ENCODE assay signal across 8 cellular contexts in the genomic region with DNA sequence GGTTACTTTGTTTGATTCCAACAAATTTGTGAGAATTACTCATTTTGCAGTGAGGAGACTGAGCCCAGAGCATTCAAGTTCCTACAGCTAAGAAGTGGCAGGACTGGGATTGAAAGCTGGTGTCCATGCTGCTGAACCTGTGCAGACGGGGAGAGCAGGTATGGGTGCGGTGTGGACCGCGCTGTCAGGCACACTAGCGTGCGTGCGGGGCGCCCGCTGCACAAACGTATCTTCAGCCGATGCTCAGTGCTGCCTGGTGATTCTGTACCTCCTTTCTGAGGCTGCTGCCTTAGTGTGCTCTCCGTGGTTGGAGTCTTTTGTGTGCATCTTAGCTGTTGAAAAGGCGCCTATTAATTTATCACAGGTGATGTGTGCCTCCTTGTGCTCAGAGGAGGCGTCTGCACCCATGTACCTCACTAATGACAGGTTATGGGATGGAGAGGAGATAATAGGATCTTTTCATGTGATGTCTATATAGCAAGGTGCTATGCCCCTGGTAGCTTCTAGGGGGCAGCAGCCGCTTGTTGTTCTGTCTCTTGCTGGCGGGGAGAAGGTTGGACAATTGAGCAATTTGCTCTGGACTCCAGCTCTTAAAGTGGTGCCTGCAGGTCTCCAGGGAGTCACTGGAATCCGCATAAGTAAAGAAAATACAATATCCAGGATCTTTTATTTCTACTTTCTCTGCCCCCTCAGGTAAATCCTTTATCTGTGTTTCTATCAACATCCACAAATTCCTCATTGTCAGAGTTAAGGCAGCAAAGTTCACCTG. TPM values are rescaled to one million over a fixed set of nuclear protein-coding genes. Genes with fewer than 3 reads are reported as not detected.
DNase-seq lines count a peak whose midpoint lies in the region; ATAC-seq and TF ChIP-seq lines count a peak whose summit lies in the region.

No MANE protein-coding gene starts in this region.

- H3K9me3 ChIP-seq in Peyer's patch = no peaks in the 10 kb centered on the region

- no peak for ATAC-seq in GM21786 (IDR thresholded peaks at IDR 0.05; ENCODE audit: unreplicated experiment)
- ATAC-seq in HG02610 (IDR thresholded peaks at IDR 0.05; ENCODE audit: unreplicated experiment) = no peak

- intact Hi-C loops in activated T-helper 1 cell treated with anti-CD3 and anti-CD28 coated beads, Interleukin-12 subunit alpha, Interleukin-12 subunit beta, Interleukin-2, Interleukin-4 antibody, amounts not matched to agents 30 ng/mL and 10 ng/mL and 1 ng/mL, durations not matched to agents 14 hours and 24 hours and 36 hours (cut with micrococcal nuclease) = loop anchor here (1.0 kb wide), 1 partner anchor 360 kb away; no protein-coding TSS in a partner anchor

- no peaks in the 10 kb centered on the region for H3K9me3 Mint-ChIP-seq in activated T-helper 1 cell treated with anti-CD3 and anti-CD28 coated beads, Interleukin-12 subunit alpha, Interleukin-12 subunit beta, Interleukin-2, Interleukin-4 antibody, amounts not matched to agents 30 ng/mL and 10 ng/mL and 1 ng/mL, durations not matched to agents 14 hours and 24 hours and 36 hours

- no peak for TF ChIP-seq POLR2A in Peyer's patch (IDR thresholded peaks at IDR 0.05)

- peaks cover 0 to 24% (median 4%) of the 10 kb centered on the region in 4 donors for H3K4me1 ChIP-seq in Peyer's patch

- H3K27ac Mint-ChIP-seq in activated T-helper 1 cell treated with anti-CD3 and anti-CD28 coated beads, Interleukin-12 subunit alpha, Interleukin-12 subunit beta, Interleukin-2, Interleukin-4 antibody, amounts not matched to agents 30 ng/mL and 10 ng/mL and 1 ng/mL, durations not matched to agents 14 hours and 24 hours and 36 hours = no peak overlapping the region

- H3K4me3 ChIP-seq in Peyer's patch = no peak overlapping the region
- H3K4me3 ChIP-seq in fibroblast of the aortic adventitia (ENCODE audit: low read depth, low read length) = no peak overlapping the region

- H3K4me3 Mint-ChIP-seq in activated T-helper 1 cell treated with anti-CD3 and anti-CD28 coated beads, Interleukin-12 subunit alpha, Interleukin-12 subunit beta, Interleukin-2, Interleukin-4 antibody, amounts not matched to agents 30 ng/mL and 10 ng/mL and 1 ng/mL, durations not matched to agents 14 hours and 24 hours and 36 hours = no peak overlapping the region

- no peak overlapping the region for H3K27ac ChIP-seq in Peyer's patch

- peak; percentile 34 to 86 (median 70) for TF ChIP-seq CTCF in Peyer's patch (IDR thresholded peaks at IDR 0.05)
- TF ChIP-seq CTCF in fibroblast of the aortic adventitia (IDR thresholded peaks at IDR 0.05; ENCODE audit: insufficient read depth, low read length) = peak; percentile 96

- peaks cover 41% of the 10 kb centered on the region for H3K4me1 Mint-ChIP-seq in activated T-helper 1 cell treated with anti-CD3 and anti-CD28 coated beads, Interleukin-12 subunit alpha, Interleukin-12 subunit beta, Interleukin-2, Interleukin-4 antibody, amounts not matched to agents 30 ng/mL and 10 ng/mL and 1 ng/mL, durations not matched to agents 14 hours and 24 hours and 36 hours (ENCODE audit: low read depth)

- DNase-seq in GM04503 (ENCODE audit: low read depth) = peak; percentile 42
- DNase-seq in LoVo (ENCODE audit: low spot score) = peak; percentile 61
- DNase-seq in Peyer's patch = peak in 2 of 3 donors; percentile 43 to 70
- DNase-seq in activated T-helper 1 cell treated with anti-CD3 and anti-CD28 coated beads, Interleukin-12 subunit alpha, Interleukin-12 subunit beta, Interleukin-2, Interleukin-4 antibody, amounts not matched to agents 30 ng/mL and 10 ng/mL and 1 ng/mL, durations not matched to agents 14 hours and 24 hours and 36 hours (ENCODE audit: low spot score) = peak; percentile 27
- DNase-seq in fibroblast of the aortic adventitia (ENCODE audit: low read depth) = peak; percentile 92
- peak; percentile 19 for DNase-seq in occipital lobe (lab: John Stamatoyannopoulos, UW)

- no peaks in the 10 kb centered on the region for H3K27me3 ChIP-seq in Peyer's patch

- no peaks in the 10 kb centered on the region for H3K27me3 Mint-ChIP-seq in activated T-helper 1 cell treated with anti-CD3 and anti-CD28 coated beads, Interleukin-12 subunit alpha, Interleukin-12 subunit beta, Interleukin-2, Interleukin-4 antibody, amounts not matched to agents 30 ng/mL and 10 ng/mL and 1 ng/mL, durations not matched to agents 14 hours and 24 hours and 36 hours (ENCODE audit: insufficient read depth)

- H3K36me3 ChIP-seq in Peyer's patch = no peaks in the 10 kb centered on the region

- peaks cover 4% of the 10 kb centered on the region for H3K36me3 Mint-ChIP-seq in activated T-helper 1 cell treated with anti-CD3 and anti-CD28 coated beads, Interleukin-12 subunit alpha, Interleukin-12 subunit beta, Interleukin-2, Interleukin-4 antibody, amounts not matched to agents 30 ng/mL and 10 ng/mL and 1 ng/mL, durations not matched to agents 14 hours and 24 hours and 36 hours (ENCODE audit: low read depth)

RNA-seq across cellular contexts. Expression of gene PEX14, which starts 32.5 kb away (rescaled TPM):
- total RNA-seq in Peyer's patch (10 to 100 TPM; 16.3 to 29.7 (median 26.2) TPM), fibroblast of the aortic adventitia (ENCODE audit: low replicate concordance) (8.3 and 12.2 TPM in 2 replicates), occipital lobe (9.2 TPM)
- total RNA-seq in activated T-helper 1 cell treated with anti-CD3 and anti-CD28 coated beads, Interleukin-12 subunit alpha, Interleukin-12 subunit beta, Interleukin-2, Interleukin-4 antibody, amounts not matched to agents 30 ng/mL and 10 ng/mL and 1 ng/mL, durations not matched to agents 14 hours and 24 hours and 36 hours = 22.7 and 23.5 TPM in 2 replicates

RNA-seq across cellular contexts. Expression of gene DFFA, which starts 35.0 kb away (rescaled TPM):
- total RNA-seq in Peyer's patch = 10 to 100 TPM; 13.1 to 25.0 (median 21.9) TPM
- total RNA-seq in activated T-helper 1 cell treated with anti-CD3 and anti-CD28 coated beads, Interleukin-12 subunit alpha, Interleukin-12 subunit beta, Interleukin-2, Interleukin-4 antibody, amounts not matched to agents 30 ng/mL and 10 ng/mL and 1 ng/mL, durations not matched to agents 14 hours and 24 hours and 36 hours = 54.7 and 60.1 TPM in 2 replicates
- total RNA-seq in fibroblast of the aortic adventitia (ENCODE audit: low replicate concordance) = 23.1 and 36.6 TPM in 2 replicates
- 29.6 TPM for total RNA-seq in occipital lobe

RNA-seq across cellular contexts. Expression of gene CORT, which starts 57.5 kb away (rescaled TPM):
- total RNA-seq in Peyer's patch (1 to 10 TPM in 1 of 4 donors, not detected in 3; 1.6 TPM), fibroblast of the aortic adventitia (ENCODE audit: low replicate concordance) (0.36 TPM in 1 of 2 replicates, not detected in the other), occipital lobe (3.0 TPM)
- total RNA-seq in activated T-helper 1 cell treated with anti-CD3 and anti-CD28 coated beads, Interleukin-12 subunit alpha, Interleukin-12 subunit beta, Interleukin-2, Interleukin-4 antibody, amounts not matched to agents 30 ng/mL and 10 ng/mL and 1 ng/mL, durations not matched to agents 14 hours and 24 hours and 36 hours = 0.36 and 0.37 TPM in 2 replicates

Comparison
In these comparisons a context has a peak if more than half of its experiments do, and no peak if none do; other contexts are left out.
1. DNase-seq: peak in every context shown above with its lines; median percentile 92 in fibroblast of the aortic adventitia; 61 in LoVo; 56 in Peyer's patch; 42 in GM04503; 27 in activated T-helper 1 cell treated with anti-CD3 and anti-CD28 coated beads, Interleukin-12 subunit alpha, Interleukin-12 subunit beta, Interleukin-2, Interleukin-4 antibody, amounts not matched to agents 30 ng/mL and 10 ng/mL and 1 ng/mL, durations not matched to agents 14 hours and 24 hours and 36 hours; 19 in occipital lobe.